In genomic region chr22:42369250-42370041, GRCh38 we compare ENCODE assay signal across 8 cellular contexts.
A peak's percentile ranks its signal among the peaks of the same experiment; 100 is the strongest.
DNase-seq lines count a peak whose midpoint lies in the region; ATAC-seq, FAIRE-seq and TF ChIP-seq lines count a peak whose summit lies in the region.

No MANE protein-coding gene starts in this region.

- peak; percentile 95 for ATAC-seq in HG03439 (IDR thresholded peaks at IDR 0.05; ENCODE audit: unreplicated experiment)

- peak; percentile 99 for DNase-seq in GM19239 (ENCODE audit: insufficient read length, low spot score)
- peak; percentile 17 for DNase-seq in NCI-H524 treated with DMSO at 0.1 percent for 48 hours (lab: John Stamatoyannopoulos, UW)
- DNase-seq in activated CD4-positive, alpha-beta T cell treated with anti-CD3 and anti-CD28 coated beads, Interleukin-2, amount 50 U/mL, for 4 hours = peak; percentile 71 to 77
- peak; percentile 95 to 98 (median 96) for DNase-seq in dorsolateral prefrontal cortex
- peak; percentile 77 to 81 for DNase-seq in stimulated activated CD4-positive, alpha-beta T cell treated with anti-CD3 and anti-CD28 coated beads, Interleukin-2, amount 100 ng/mL, for 48 hours

- peaks cover 28% of the 10 kb centered on the region for H4K20me1 ChIP-seq in BLaER1

- H3K27ac ChIP-seq in BLaER1 = no peak overlapping the region; the same call in 1 of the 2 replicates
- H3K27ac ChIP-seq in dorsolateral prefrontal cortex = peak overlapping the region in 44 of 59 donors; percentile 8 to 84 (median 60)
- no peak overlapping the region for H3K27ac ChIP-seq in liver (ENCODE audit: low read depth in 1 of 2, low read length in 2 of 2)

- peak in 10 of 56 donors; percentile 10 to 33 (median 18) for TF ChIP-seq CTCF in dorsolateral prefrontal cortex (IDR thresholded peaks at IDR 0.05 in 54 of 56, conservative IDR thresholded peaks at IDR 0.05 in 2 of 56; ENCODE audit: low read depth in 1 of 56, partially characterized antibody in 56 of 56)
- no peak for TF ChIP-seq CTCF in liver (IDR thresholded peaks at IDR 0.05; ENCODE audit: low read depth, low read length, missing input control)

- peak overlapping the region; percentile 98 for H3K4me2 ChIP-seq in BLaER1

- TF ChIP-seq RAD21 in liver (IDR thresholded peaks at IDR 0.05) = no peak

- H3K9ac ChIP-seq in BLaER1 (peak overlapping the region; percentile 56; the same call in 1 of the 2 replicates), liver (ENCODE audit: low read depth in 1 of 2, low read length in 2 of 2) (peak overlapping the region in 1 of 2 donors; percentile 45)

- peak overlapping the region; percentile 70 for H3K4me3 ChIP-seq in BLaER1
- H3K4me3 ChIP-seq in dorsolateral prefrontal cortex = peak overlapping the region; percentile 50 to 100 (median 77)
- H3K4me3 ChIP-seq in liver (ENCODE audit: low read depth in 1 of 3, low read length in 3 of 3) = peak overlapping the region; percentile 1 to 72 (median 54)

- H3K36me3 ChIP-seq in BLaER1 (no peaks in the 10 kb centered on the region), liver (ENCODE audit: control insufficient read depth in 4 of 4, insufficient read depth in 3 of 4, low read depth in 1 of 4, low read length in 3 of 4) (no peaks in the 10 kb centered on the region)

- peaks cover 59% of the 10 kb centered on the region for H3K4me1 ChIP-seq in BLaER1
- peaks cover 2 to 15% (median 14%) of the 10 kb centered on the region in 4 donors for H3K4me1 ChIP-seq in liver (ENCODE audit: control insufficient read depth in 4 of 4, insufficient read depth in 4 of 4, low read length in 3 of 4)

- WGBS in liver = 7% methylated on average over 42 of the region's 42 CpGs

- H3K9me3 ChIP-seq in BLaER1 (no peaks in the 10 kb centered on the region), liver (ENCODE audit: control insufficient read depth in 4 of 4, low read length in 3 of 4) (no peaks in the 10 kb centered on the region)

- intact Hi-C loops in dorsolateral prefrontal cortex (cut with DNase I) = loop anchor here in 1 of 2 donors (5.0 kb wide), 1 partner anchor 68 kb away; no protein-coding TSS in a partner anchor

- FAIRE-seq in GM19239 (lab: Jason Lieb, UNC) = peak; percentile 99

- peaks cover 47% of the 10 kb centered on the region for H3K27me3 ChIP-seq in BLaER1
- H3K27me3 ChIP-seq in dorsolateral prefrontal cortex = peaks cover 0 to 4% (median 0%) of the 10 kb centered on the region in 45 donors
- no peaks in the 10 kb centered on the region for H3K27me3 ChIP-seq in liver (ENCODE audit: control insufficient read depth in 4 of 4, insufficient read depth in 4 of 4, low read length in 3 of 4)

TF ChIP-seq in liver, 16 proteins besides CTCF, POLR2A, EP300 and RAD21:
- TF ChIP-seq HNF4A (conservative IDR thresholded peaks at IDR 0.05) (peak in 1 of 2 donors; percentile 21), YY1 (IDR thresholded peaks at IDR 0.05) (no peak), GABPA (IDR thresholded peaks at IDR 0.05 in 1 of 2, conservative IDR thresholded peaks at IDR 0.05 in 1 of 2) (peak in 1 of 2 donors; percentile 51), REST (IDR thresholded peaks at IDR 0.05) (peak; percentile 69), RXRA (IDR thresholded peaks at IDR 0.05) (peak in 1 of 2 donors; percentile 15), FOXA1 (IDR thresholded peaks at IDR 0.05) (no peak), SP1 (IDR thresholded peaks at IDR 0.05) (peak; percentile 65)

Comparison
In these comparisons a context has a peak if more than half of its experiments do, and no peak if none do; other contexts are left out.
1. H3K27ac ChIP-seq: peak in dorsolateral prefrontal cortex (44 of 59); none in BLaER1 (single experiment) and liver (0 of 2).
2. DNase-seq: peak in every context shown above with its lines; median percentile 99 in GM19239; 96 in dorsolateral prefrontal cortex; 79 in stimulated activated CD4-positive, alpha-beta T cell treated with anti-CD3 and anti-CD28 coated beads, Interleukin-2, amount 100 ng/mL, for 48 hours; 74 in activated CD4-positive, alpha-beta T cell treated with anti-CD3 and anti-CD28 coated beads, Interleukin-2, amount 50 U/mL, for 4 hours; 17 in NCI-H524 treated with DMSO at 0.1 percent for 48 hours.
3. Peak in every context shown above with its lines, with median percentiles within 50 percentile points of each other: H3K4me3 ChIP-seq.